ENCODE assay signal across 8 cellular contexts in the genomic region with DNA sequence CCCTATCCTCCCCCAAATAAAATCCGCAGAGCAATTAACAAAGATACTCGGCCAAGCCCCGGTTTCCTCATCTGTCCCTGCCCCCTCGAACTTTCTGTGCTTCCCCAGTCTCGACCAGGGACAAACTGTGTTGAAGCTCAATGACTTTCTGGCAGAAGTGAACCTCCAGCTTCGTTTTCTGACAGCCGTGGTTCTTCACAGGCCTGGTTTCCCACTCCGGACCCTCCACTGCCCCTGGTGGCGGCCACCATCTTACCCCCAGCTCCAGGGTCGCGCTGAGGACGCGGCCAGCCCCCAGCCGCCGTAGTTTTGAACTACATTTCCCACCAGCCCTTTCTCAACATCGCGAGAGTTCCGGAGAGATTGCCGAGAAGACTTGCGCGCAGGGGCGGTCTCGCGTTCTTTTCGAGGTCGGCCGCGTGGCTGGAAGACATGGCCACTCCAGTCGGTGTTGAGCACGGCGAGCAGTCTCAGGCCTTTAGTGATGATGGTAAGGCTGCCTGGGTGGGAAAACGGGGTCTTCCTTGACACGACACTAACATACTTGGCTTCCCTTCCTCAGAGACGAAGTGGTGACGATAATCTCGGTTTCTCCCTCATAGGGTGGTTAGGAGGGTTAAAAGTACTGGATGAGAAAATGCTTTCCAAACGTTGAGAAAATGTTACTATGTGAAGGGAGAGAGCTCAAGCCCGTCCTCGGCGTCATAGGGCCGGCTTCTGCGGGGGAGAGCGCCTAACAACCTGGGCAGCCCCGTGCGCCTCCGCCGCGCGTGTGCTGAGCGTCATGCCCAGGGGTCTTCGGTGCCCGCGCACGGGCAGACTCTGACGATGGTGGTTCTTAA. TPM values are rescaled to one million over a fixed set of nuclear protein-coding genes. Genes with fewer than 3 reads are reported as not detected.
DNase-seq lines count a peak whose midpoint lies in the region; ATAC-seq, FAIRE-seq and TF ChIP-seq lines count a peak whose summit lies in the region.

No MANE protein-coding gene starts in this region.

- H3K27ac Mint-ChIP-seq in Caco-2 (ENCODE audit: unreplicated experiment), result peak overlapping the region; percentile 100

- peaks cover 55% of the 10 kb centered on the region for H3K36me3 Mint-ChIP-seq in Caco-2 (ENCODE audit: insufficient read depth, unreplicated experiment)

- H3K9me3 ChIP-seq in Caco-2 (no peaks in the 10 kb centered on the region), H1 (ENCODE audit: insufficient read depth in 2 of 2, low read depth in 1 of 2, low read length in 1 of 2) (no peaks in the 10 kb centered on the region)

- H3K9ac ChIP-seq in H1 (replicated peaks in 1 of 4; ENCODE audit: extremely low read depth in 1 of 4, low read depth in 3 of 4, low read length in 3 of 4), result peak overlapping the region; percentile 94 to 100 (median 100)
- peak overlapping the region; percentile 99 for H3K9ac ChIP-seq in mesendoderm (ENCODE audit: low read length)

- no peak for TF ChIP-seq EP300 in H1 (IDR thresholded peaks at IDR 0.05; ENCODE audit: borderline replicate concordance in 1 of 2, low read depth in 2 of 2, low read length in 2 of 2)

- TF ChIP-seq RAD21 in H1 (IDR thresholded peaks at IDR 0.05 in 1 of 2, conservative IDR thresholded peaks at IDR 0.05 in 1 of 2; ENCODE audit: low read depth in 2 of 2, low read length in 2 of 2), result peak; percentile 30 to 34; a peak in 3 of 4 replicates

- no peak overlapping the region for H3K23ac ChIP-seq in H1 (ENCODE audit: insufficient read length)
- peak overlapping the region; percentile 98 for H3K23ac ChIP-seq in mesendoderm (ENCODE audit: low read length)

- H3K14ac ChIP-seq in H1 (ENCODE audit: insufficient read length), result no peak overlapping the region

- peak; percentile 86 to 95 for TF ChIP-seq POLR2A in H1 (IDR thresholded peaks at IDR 0.05; ENCODE audit: control extremely low read depth in 1 of 2, low read depth in 2 of 2, low read length in 2 of 2)

- POLR2A ChIA-PET in Caco-2 (lab: Charles Lee) (interaction anchor here (0.5 to 1.9 kb wide), 29 partner anchors 9 to 1293 kb away, joined by 3 to 19 read pairs (median 4); a partner anchor contains a TSS), H1 (lab: Charles Lee; ENCODE audit: partially characterized antibody) (interaction anchor here (0.6 to 8.0 kb wide), 40 partner anchors 9 to 799 kb away, joined by 3 to 133 read pairs (median 4); a partner anchor contains a TSS)

- peaks cover 2% of the 10 kb centered on the region; the same call in 1 of the 2 replicates for H3K23me2 ChIP-seq in H1 (ENCODE audit: low read depth, low read length)

- CTCF ChIA-PET in Caco-2 (lab: Charles Lee), result interaction anchor here (0.6 to 2.7 kb wide), 24 partner anchors 10 to 171 kb away, joined by 3 to 21 read pairs (median 4); a partner anchor contains a TSS
- CTCF ChIA-PET in H1 (lab: Charles Lee; ENCODE audit: partially characterized antibody), result interaction anchor here (0.6 to 5.3 kb wide), 44 partner anchors 9 to 1423 kb away, joined by 3 to 71 read pairs (median 4); a partner anchor contains a TSS

- H3K4me1 ChIP-seq in Caco-2, result peaks cover 25% of the 10 kb centered on the region
- peaks cover 2 to 10% (median 5%) of the 10 kb centered on the region in 4 experiments; a peak in 6 of 7 replicates for H3K4me1 ChIP-seq in H1 (replicated peaks in 1 of 4; ENCODE audit: control insufficient read depth in 3 of 4, insufficient read depth in 4 of 4, low read length in 3 of 4)
- no peaks in the 10 kb centered on the region for H3K4me1 ChIP-seq in mesendoderm (ENCODE audit: control insufficient read depth, low read depth, low read length)

- H3K27ac ChIP-seq in H1 (ENCODE audit: low read depth, low read length), result peak overlapping the region; percentile 93
- H3K27ac ChIP-seq in mesendoderm (ENCODE audit: low read depth, low read length), result peak overlapping the region; percentile 9

- intact Hi-C loops in Caco-2 (cut with micrococcal nuclease; ENCODE audit: unreplicated experiment), result loop anchor here (1.0 to 2.0 kb wide), 3 partner anchors 67 to 157 kb away; no protein-coding TSS in a partner anchor

- peak overlapping the region; percentile 83 for H2AFZ ChIP-seq in H1 (ENCODE audit: low read length)

- H3K27me3 Mint-ChIP-seq in Caco-2 (ENCODE audit: insufficient read depth, unreplicated experiment), result no peaks in the 10 kb centered on the region

- H2AK5ac ChIP-seq in H1 (ENCODE audit: low read depth, low read length) (peak overlapping the region; percentile 57; the same call in 1 of the 2 replicates), mesendoderm (ENCODE audit: low read length) (peak overlapping the region; percentile 90)

- no peak overlapping the region; the same call in 1 of the 2 replicates for H2BK20ac ChIP-seq in H1 (ENCODE audit: low read length)

- 3% methylated on average over 55 of the region's 55 CpGs; no CpG with 5 or more reads in 1 of the 2 experiments for WGBS in H1 (ENCODE audit: extremely low coverage in 1 of 2, insufficient coverage in 1 of 2, insufficient read length in 1 of 2, insufficient replicate concordance in 2 of 2, low coverage in 1 of 2, low lambda C conversion rate in 2 of 2, missing lambda C conversion rate in 1 of 2), 2 experiments
- WGBS in mesendoderm (ENCODE audit: extremely low coverage, insufficient coverage, low lambda C conversion rate), result no CpG with 5 or more reads among the region's 55 CpGs

- H4K5ac ChIP-seq in H1 (ENCODE audit: insufficient read length, low read depth, low read length), result peak overlapping the region; percentile 84
- H4K5ac ChIP-seq in mesendoderm (ENCODE audit: low read length), result peak overlapping the region; percentile 85

- H3K4me3 ChIP-seq in Caco-2 (ENCODE audit: low read depth, low read length), result peak overlapping the region; percentile 77
- peak overlapping the region; percentile 89 to 100 (median 97) for H3K4me3 ChIP-seq in H1 (ENCODE audit: extremely low read depth in 1 of 4, insufficient read depth in 2 of 4, low read depth in 3 of 4, low read length in 4 of 4)
- H3K4me3 ChIP-seq in mesendoderm (ENCODE audit: low read length), result peak overlapping the region; percentile 100

- peaks cover 15 to 19% of the 10 kb centered on the region in 2 experiments for H4K20me1 ChIP-seq in H1 (replicated peaks in 1 of 2; ENCODE audit: control insufficient read depth in 1 of 2, insufficient read depth in 2 of 2, low read length in 2 of 2)

- H3K27me3 ChIP-seq in Caco-2 (replicated peaks; ENCODE audit: control insufficient read depth, insufficient read depth, low read length), result no peaks in the 10 kb centered on the region
- H3K27me3 ChIP-seq in H1 (replicated peaks in 1 of 4; ENCODE audit: control insufficient read depth in 3 of 4, extremely low read depth in 1 of 4, insufficient read depth in 3 of 4, low read length in 3 of 4), result no peaks in the 10 kb centered on the region
- H3K27me3 ChIP-seq in mesendoderm (ENCODE audit: insufficient read depth, low read length, poor library complexity), result no peaks in the 10 kb centered on the region

- H3K79me2 ChIP-seq in H1 (ENCODE audit: control insufficient read depth in 1 of 2, insufficient read depth in 2 of 2, low read length in 2 of 2) (peaks cover 23 to 48% of the 10 kb centered on the region in 2 experiments), mesendoderm (ENCODE audit: control insufficient read depth, insufficient read depth, low read length) (peaks cover 44% of the 10 kb centered on the region)

- peak overlapping the region; percentile 84 for H3K18ac ChIP-seq in H1 (ENCODE audit: extremely low read depth, low read length)
- peak overlapping the region; percentile 85 for H3K18ac ChIP-seq in mesendoderm (ENCODE audit: low read length)

- H3K4me1 Mint-ChIP-seq in Caco-2 (ENCODE audit: low read depth, unreplicated experiment), result peaks cover 12% of the 10 kb centered on the region

- no peaks in the 10 kb centered on the region for H3K9me3 Mint-ChIP-seq in Caco-2 (ENCODE audit: unreplicated experiment)

- TSS peak; percentile 77 for BruUV-seq in Caco-2 (replicated peaks; lab: Mats Ljungman, UMichigan)

- peak overlapping the region; percentile 86; the same call in 1 of the 2 replicates for H4K8ac ChIP-seq in H1 (ENCODE audit: extremely low read depth, insufficient read depth, low read length)
- H4K8ac ChIP-seq in mesendoderm (ENCODE audit: low read depth, low read length), result peak overlapping the region; percentile 92

- H2BK120ac ChIP-seq in H1 (replicated peaks; ENCODE audit: low read depth, low read length) (peak overlapping the region; percentile 55), mesendoderm (ENCODE audit: low read depth, low read length) (peak overlapping the region; percentile 63)

- peaks cover 10% of the 10 kb centered on the region for H3K79me1 ChIP-seq in H1 (ENCODE audit: low read depth, low read length)
- H3K79me1 ChIP-seq in mesendoderm (ENCODE audit: low read length), result peaks cover 7% of the 10 kb centered on the region

- H3K4me2 ChIP-seq in H1 (ENCODE audit: insufficient read depth in 1 of 2, low read depth in 2 of 2, low read length in 2 of 2) (peak overlapping the region; percentile 75 to 76), mesendoderm (ENCODE audit: low read length) (peak overlapping the region; percentile 83)

- peak overlapping the region; percentile 84 for H3K56ac ChIP-seq in H1 (replicated peaks; ENCODE audit: insufficient read length, low read depth, low read length)
- peak overlapping the region; percentile 100 for H3K56ac ChIP-seq in mesendoderm (ENCODE audit: low read length)

- TF ChIP-seq CTCF in Caco-2 (IDR thresholded peaks at IDR 0.05; ENCODE audit: insufficient read depth in 1 of 2, low read depth in 1 of 2, low read length in 1 of 2, severe bottlenecking in 1 of 2, unreplicated experiment in 1 of 2) (peak; percentile 89 to 92), H1 (IDR thresholded peaks at IDR 0.05; ENCODE audit: control extremely low read depth in 1 of 3, insufficient read depth in 1 of 3, low read depth in 1 of 3, low read length in 3 of 3) (peak; percentile 63 to 81 (median 65))

- ATAC-seq in GM21360 (IDR thresholded peaks at IDR 0.05; ENCODE audit: unreplicated experiment), result peak; percentile 78

- H2BK5ac ChIP-seq in H1 (ENCODE audit: low read depth, low read length), result peak overlapping the region; percentile 89
- peak overlapping the region; percentile 64 for H2BK5ac ChIP-seq in mesendoderm (ENCODE audit: low read length)

- DNase-seq in Caco-2 (peak; percentile 98 to 99), HT-29 (ENCODE audit: low spot score) (peak; percentile 95), H1 (ENCODE audit: low read depth in 1 of 2, low spot score in 2 of 2) (peak; percentile 89 to 97), mesendoderm (peak; percentile 99)
- DNase-seq in NK-92 treated with Interleukin-12 subunit alpha and Interleukin-12 subunit beta, amount 100 ng/mL, for 24 hours (lab: John Stamatoyannopoulos, UW), result peak; percentile 89
- peak; percentile 82 to 90 (median 89) for DNase-seq in activated CD8-positive, alpha-beta memory T cell treated with anti-CD3 and anti-CD28 coated beads for 48 hours (ENCODE audit: low read depth in 2 of 3, low spot score in 2 of 3)
- peak; percentile 84 for DNase-seq in stimulated activated CD8-positive, alpha-beta memory T cell treated with anti-CD3 and anti-CD28 coated beads, Interleukin-12 subunit alpha, Interleukin-12 subunit beta, amount 100 ng/mL, for 4 hours (ENCODE audit: low read depth)

- H2BK12ac ChIP-seq in H1 (ENCODE audit: low read depth, low read length), result peak overlapping the region; percentile 45

- H3K4ac ChIP-seq in H1 (replicated peaks; ENCODE audit: insufficient read length, low read depth, low read length), result peak overlapping the region; percentile 80
- H3K4ac ChIP-seq in mesendoderm (ENCODE audit: low read depth, low read length), result peak overlapping the region; percentile 85

- peak overlapping the region; percentile 5; the same call in 1 of the 2 replicates for H2BK15ac ChIP-seq in H1 (ENCODE audit: low read length)
- no peak overlapping the region for H2BK15ac ChIP-seq in mesendoderm (replicated peaks; ENCODE audit: low read depth)

- H3K36me3 ChIP-seq in Caco-2 (ENCODE audit: control insufficient read depth, insufficient read depth, low read length), result peaks cover 6% of the 10 kb centered on the region; the same call in 1 of the 2 replicates
- peaks cover 14 to 36% (median 26%) of the 10 kb centered on the region in 4 experiments for H3K36me3 ChIP-seq in H1 (ENCODE audit: control insufficient read depth in 2 of 4, insufficient read depth in 4 of 4, low read length in 3 of 4)
- peaks cover 5% of the 10 kb centered on the region for H3K36me3 ChIP-seq in mesendoderm (ENCODE audit: control insufficient read depth, insufficient read depth, low read length)

- peak overlapping the region; percentile 90 for H3K4me3 Mint-ChIP-seq in Caco-2 (ENCODE audit: unreplicated experiment)

- H4K91ac ChIP-seq in H1 (replicated peaks; ENCODE audit: insufficient read length, low read length), result peak overlapping the region; percentile 87

- no peak for FAIRE-seq in H1 (lab: Jason Lieb, UNC)

RNA-seq across cellular contexts. Expression of a gene that starts 17.7 kb away (rescaled TPM):
- total RNA-seq in Caco-2 (2022), result not detected in 2 replicates
- total RNA-seq in HT-29 (2014; rRNA removed; shearing (Covaris generic)), result not detected in 2 replicates
- total RNA-seq in H1 (2021; fragmentation: NEBNext Ultra II Directional; extraction: Animal tissue kit (Norgen Biotek cat#: 25700)), result 1.4 and 2.1 TPM in 2 replicates
- polyA plus RNA-seq in H1 (2011; rRNA removed), result 0.77 and 1.1 TPM in 2 replicates
- polyA plus RNA-seq in H1 (2011; cell fraction: cytosol; rRNA removed), result 1.4 TPM
- polyA plus RNA-seq in H1 (2011; cell fraction: nucleus; rRNA removed), result 3.1 TPM
- polyA plus RNA-seq in H1 (2012, experiment 1 of 2), result 1.1 to 1.6 TPM (median 1.5 TPM) in 4 replicates
- 2.3 TPM for polyA plus RNA-seq in H1 (2012, experiment 2 of 2)
- polyA plus RNA-seq in H1 (2013, experiment 1 of 2), result 2.0 TPM
- 1.5 TPM for polyA plus RNA-seq in H1 (2013, experiment 2 of 2)
- polyA minus RNA-seq in H1 (2011; rRNA and poly(A)+ RNA removed), result 0.12 and 0.22 TPM in 2 replicates
- not detected for polyA minus RNA-seq in H1 (2011; cell fraction: cytosol; rRNA and poly(A)+ RNA removed)
- polyA minus RNA-seq in H1 (2011; cell fraction: nucleus; rRNA and poly(A)+ RNA removed), result 3.5 TPM
- 0.59 TPM for polyA plus RNA-seq in mesendoderm (2013, experiment 1 of 2)
- 0.55 TPM for polyA plus RNA-seq in mesendoderm (2013, experiment 2 of 2)

RNA-seq across cellular contexts. Expression of a gene that starts 20.1 kb away (rescaled TPM):
- total RNA-seq in Caco-2 (2022), result 0.32 and 1.0 TPM in 2 replicates
- not detected in 2 replicates for total RNA-seq in HT-29 (2014; rRNA removed; shearing (Covaris generic))
- total RNA-seq in H1 (2021; fragmentation: NEBNext Ultra II Directional; extraction: Animal tissue kit (Norgen Biotek cat#: 25700)), result 3.7 and 4.0 TPM in 2 replicates
- 2.7 and 3.3 TPM in 2 replicates for polyA plus RNA-seq in H1 (2011; rRNA removed)
- 1.7 TPM for polyA plus RNA-seq in H1 (2011; cell fraction: cytosol; rRNA removed)
- 1.7 TPM for polyA plus RNA-seq in H1 (2011; cell fraction: nucleus; rRNA removed)
- 1.4 to 3.4 TPM (median 2.9 TPM) in 4 replicates for polyA plus RNA-seq in H1 (2012, experiment 1 of 2)
- polyA plus RNA-seq in H1 (2012, experiment 2 of 2), result 4.0 TPM
- polyA plus RNA-seq in H1 (2013, experiment 1 of 2), result 2.8 TPM
- polyA plus RNA-seq in H1 (2013, experiment 2 of 2), result 2.8 TPM
- polyA minus RNA-seq in H1 (2011; rRNA and poly(A)+ RNA removed), result 0.19 and 1.4 TPM in 2 replicates
- polyA minus RNA-seq in H1 (2011; cell fraction: cytosol; rRNA and poly(A)+ RNA removed), result 0.66 TPM
- 0.80 TPM for polyA minus RNA-seq in H1 (2011; cell fraction: nucleus; rRNA and poly(A)+ RNA removed)
- 0.88 TPM for polyA plus RNA-seq in mesendoderm (2013, experiment 1 of 2)
- polyA plus RNA-seq in mesendoderm (2013, experiment 2 of 2), result 0.88 TPM

RNA-seq across cellular contexts. Expression of a gene that starts 28.1 kb away (rescaled TPM):
- total RNA-seq in Caco-2 (2022), result 0.77 and 2.5 TPM in 2 replicates
- 1.0 and 2.6 TPM in 2 replicates for total RNA-seq in HT-29 (2014; rRNA removed; shearing (Covaris generic))
- not detected in 2 replicates for total RNA-seq in H1 (2021; fragmentation: NEBNext Ultra II Directional; extraction: Animal tissue kit (Norgen Biotek cat#: 25700))
- polyA plus RNA-seq in H1 (2011; rRNA removed), result 0.09 TPM in 1 of 2 replicates, not detected in the other
- not detected for polyA plus RNA-seq in H1 (2011; cell fraction: cytosol; rRNA removed)
- polyA plus RNA-seq in H1 (2011; cell fraction: nucleus; rRNA removed), result not detected
- polyA plus RNA-seq in H1 (2012, experiment 1 of 2), result not detected in 4 replicates
- polyA plus RNA-seq in H1 (2012, experiment 2 of 2), result not detected
- polyA plus RNA-seq in H1 (2013, experiment 1 of 2), result not detected
- polyA plus RNA-seq in H1 (2013, experiment 2 of 2), result not detected
- not detected in 2 replicates for polyA minus RNA-seq in H1 (2011; rRNA and poly(A)+ RNA removed)
- not detected for polyA minus RNA-seq in H1 (2011; cell fraction: cytosol; rRNA and poly(A)+ RNA removed)
- not detected for polyA minus RNA-seq in H1 (2011; cell fraction: nucleus; rRNA and poly(A)+ RNA removed)
- polyA plus RNA-seq in mesendoderm (2013, experiment 1 of 2), result 0.04 TPM
- 0.04 TPM for polyA plus RNA-seq in mesendoderm (2013, experiment 2 of 2)

RNA-seq across cellular contexts. Expression of a gene that starts 56.4 kb away (rescaled TPM):
- total RNA-seq in Caco-2 (2022), result 33.8 and 37.2 TPM in 2 replicates
- total RNA-seq in HT-29 (2014; rRNA removed; shearing (Covaris generic)), result 42.0 and 46.5 TPM in 2 replicates
- 25.9 and 26.2 TPM in 2 replicates for total RNA-seq in H1 (2021; fragmentation: NEBNext Ultra II Directional; extraction: Animal tissue kit (Norgen Biotek cat#: 25700))
- 21.2 and 27.9 TPM in 2 replicates for polyA plus RNA-seq in H1 (2011; rRNA removed)
- 15.5 TPM for polyA plus RNA-seq in H1 (2011; cell fraction: cytosol; rRNA removed)
- polyA plus RNA-seq in H1 (2011; cell fraction: nucleus; rRNA removed), result 46.6 TPM
- polyA plus RNA-seq in H1 (2012, experiment 1 of 2), result 16.4 to 25.4 TPM (median 22.4 TPM) in 4 replicates
- 15.6 TPM for polyA plus RNA-seq in H1 (2012, experiment 2 of 2)
- polyA plus RNA-seq in H1 (2013, experiment 1 of 2), result 30.8 TPM
- polyA plus RNA-seq in H1 (2013, experiment 2 of 2), result 30.3 TPM
- polyA minus RNA-seq in H1 (2011; rRNA and poly(A)+ RNA removed), result 12.5 and 16.5 TPM in 2 replicates
- 16.4 TPM for polyA minus RNA-seq in H1 (2011; cell fraction: cytosol; rRNA and poly(A)+ RNA removed)
- polyA minus RNA-seq in H1 (2011; cell fraction: nucleus; rRNA and poly(A)+ RNA removed), result 22.9 TPM
- polyA plus RNA-seq in mesendoderm (2013, experiment 1 of 2), result 12.3 TPM
- 11.8 TPM for polyA plus RNA-seq in mesendoderm (2013, experiment 2 of 2)

Comparison
In these comparisons a context has a peak if more than half of its experiments do, and no peak if none do; other contexts are left out.
1. Peak in every context shown above with its lines: DNase-seq, ATAC-seq, H3K4me3 ChIP-seq and H3K27ac ChIP-seq.